1 cellular context compared by ENCODE assay signal in the genomic region with DNA sequence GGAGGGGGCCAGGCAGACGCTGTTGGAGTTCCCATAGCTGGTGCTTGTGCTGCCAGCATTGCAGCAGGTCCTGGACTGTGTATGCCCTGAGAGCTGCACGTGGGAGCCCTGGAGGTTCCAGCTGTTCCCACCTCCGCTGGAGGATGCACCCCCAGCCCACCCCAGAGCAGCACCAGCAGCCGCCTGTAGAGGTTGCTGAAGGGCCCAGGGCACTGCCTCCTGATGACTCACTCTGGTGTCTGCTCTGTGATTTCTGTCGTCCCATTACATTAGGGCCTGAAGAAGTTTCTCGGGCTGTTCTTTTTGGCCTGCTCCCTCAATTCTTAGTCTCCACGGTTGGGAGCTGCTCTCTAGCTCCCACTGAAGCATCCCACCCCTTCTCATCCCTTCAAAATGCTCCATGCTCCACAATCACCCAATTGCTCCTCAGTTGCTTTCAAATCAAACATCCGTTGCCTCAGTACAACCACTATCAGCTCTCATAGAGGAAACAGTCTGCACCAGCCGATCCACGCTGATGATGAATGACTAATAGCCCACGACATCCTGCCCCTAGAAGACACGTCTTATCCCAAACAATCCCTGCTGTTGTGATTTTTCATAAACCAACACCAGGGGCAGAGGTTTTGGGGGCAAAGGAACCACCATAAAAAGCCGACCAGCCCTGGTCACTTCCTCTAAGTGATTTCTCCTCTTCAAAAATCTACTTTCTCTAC.
TF ChIP-seq lines count a peak whose summit lies in the region.

No MANE protein-coding gene starts in this region.

TF ChIP-seq in HCT116, 20 proteins besides CTCF, POLR2A, EP300 and RAD21 (continued from another document):
- TF ChIP-seq, protein P1, sequence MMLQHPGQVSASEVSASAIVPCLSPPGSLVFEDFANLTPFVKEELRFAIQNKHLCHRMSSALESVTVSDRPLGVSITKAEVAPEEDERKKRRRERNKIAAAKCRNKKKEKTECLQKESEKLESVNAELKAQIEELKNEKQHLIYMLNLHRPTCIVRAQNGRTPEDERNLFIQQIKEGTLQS (IDR thresholded peaks at IDR 0.05): no peak
- TF ChIP-seq ZFX (IDR thresholded peaks at IDR 0.05) (no peak), FOSL1 (IDR thresholded peaks at IDR 0.05; ENCODE audit: low read depth) (no peak), TCF7L2 (IDR thresholded peaks at IDR 0.05; ENCODE audit: borderline replicate concordance, extremely low read depth, insufficient read depth, insufficient read length) (no peak), POLR2AphosphoS5 (IDR thresholded peaks at IDR 0.05; ENCODE audit: low read depth, low read length) (no peak), CBX3 (IDR thresholded peaks at IDR 0.05; ENCODE audit: low read depth) (no peak), EZH2phosphoT487 (IDR thresholded peaks at IDR 0.05; ENCODE audit: borderline replicate concordance) (no peak)
